In the genomic region with DNA sequence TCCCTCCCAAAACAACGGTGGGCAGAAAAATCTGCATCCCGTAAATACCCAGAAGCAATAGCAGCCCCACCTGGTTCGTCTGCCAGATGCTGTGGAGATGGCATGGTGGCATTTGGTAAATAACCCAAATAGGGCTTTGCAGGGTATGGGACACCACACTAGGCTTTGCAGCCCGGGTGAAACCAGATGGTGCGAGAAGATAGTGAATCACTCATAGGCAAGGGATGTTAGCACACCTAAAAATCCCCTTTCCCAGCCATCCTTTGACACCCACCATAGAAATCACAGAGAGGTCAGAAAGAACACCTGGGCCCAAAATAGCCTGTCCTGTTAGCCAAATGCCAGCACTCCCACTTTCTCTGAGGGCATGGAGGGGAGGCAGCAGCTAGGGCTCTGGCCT, we compare ENCODE assay signal across 19 cellular contexts. TPM values are rescaled to one million over a fixed set of nuclear protein-coding genes. Genes with fewer than 3 reads are reported as not detected.
DNase-seq lines count a peak whose midpoint lies in the region; ATAC-seq and TF ChIP-seq lines count a peak whose summit lies in the region.
"Had no signal": no experiment of that assay in that cellular context is flagged by ENCODE, and none has a peak within 500 bp of the region (broad histone marks: within the 10 kb centered on the region; RNA-seq: fewer than 3 reads in every experiment).

No MANE protein-coding gene starts in this region.

- no peak overlapping the region for H3K27ac Mint-ChIP-seq in stimulated activated naive CD8-positive, alpha-beta T cell treated with anti-CD3 and anti-CD28 coated beads, Interleukin-15, amount 100 ng/mL, for 72 hours
- H3K27ac Mint-ChIP-seq: activated naive CD4-positive, alpha-beta T cell treated with anti-CD3 and anti-CD28 coated beads, Interleukin-2, amount 10 ng/mL, durations not matched to agents 7 days and 5 days; nephron progenitor cell had no signal

- intact Hi-C loops in Right ventricle myocardium inferior (cut with DNase I) (no loop called here), left cardiac atrium (cut with DNase I) (no loop called here)

- H3K9ac ChIP-seq in smooth muscle cell (ENCODE audit: low read depth) = no peak overlapping the region

- ATAC-seq in Right ventricle myocardium inferior = peak; percentile 3
- ATAC-seq in left cardiac atrium = no peak
- peak; percentile 54 for ATAC-seq in HG02852 (IDR thresholded peaks at IDR 0.05; ENCODE audit: unreplicated experiment)
- ATAC-seq in stimulated activated naive CD8-positive, alpha-beta T cell treated with anti-CD3 and anti-CD28 coated beads, Interleukin-15, amount 100 ng/mL, for 72 hours = peak; percentile 34
- ATAC-seq: body of pancreas had no signal

- H3K27me3 ChIP-seq in smooth muscle cell (ENCODE audit: low read depth) = no peaks in the 10 kb centered on the region
- H3K27me3 ChIP-seq: body of pancreas, vagina had no signal

- no peak for TF ChIP-seq POLR2A in erythroblast (IDR thresholded peaks at IDR 0.05; ENCODE audit: low read length)

- peaks cover 94% of the 10 kb centered on the region for H4K20me1 ChIP-seq in smooth muscle cell (ENCODE audit: low read depth)

- H3K27me3 Mint-ChIP-seq in stimulated activated naive CD8-positive, alpha-beta T cell treated with anti-CD3 and anti-CD28 coated beads, Interleukin-15, amount 100 ng/mL, for 72 hours = peaks cover 36% of the 10 kb centered on the region

- no peak for TF ChIP-seq CTCF in smooth muscle cell (IDR thresholded peaks at IDR 0.05; ENCODE audit: borderline replicate concordance, insufficient read depth, poor library complexity, severe bottlenecking)

- no peak for DNase-seq in Right ventricle myocardium inferior (ENCODE audit: missing footprints)
- DNase-seq in left cardiac atrium = no peak
- DNase-seq in erythroblast (lab: John Stamatoyannopoulos, UW) = peak; percentile 15 to 16
- DNase-seq in stimulated activated naive CD8-positive, alpha-beta T cell treated with anti-CD3 and anti-CD28 coated beads, Interleukin-15, amount 100 ng/mL, for 72 hours = no peak
- no peak for DNase-seq in activated CD4-positive, alpha-beta T cell treated with anti-CD3 and anti-CD28 coated beads for 1 hour
- DNase-seq in smooth muscle cell (lab: John Stamatoyannopoulos, UW; ENCODE audit: unreplicated experiment) = no peak
- DNase-seq in GDM1 (lab: John Stamatoyannopoulos, UW) = no peak
- DNase-seq: activated CD4-positive, alpha-beta T cell treated with anti-CD3 and anti-CD28 coated beads, Interleukin-2, amount 50 U/mL, for 4 hours; activated naive CD4-positive, alpha-beta T cell treated with anti-CD3 and anti-CD28 coated beads, Interleukin-2, amount 10 ng/mL, durations not matched to agents 7 days and 5 days; activated T-cell treated with anti-CD3 and anti-CD28 coated beads, Interleukin-2, amount 50 U/mL, for 1 hour; dermis blood vessel endothelial cell; nephron progenitor cell; RPMI8226; stimulated activated CD4-positive, alpha-beta T cell treated with anti-CD3 and anti-CD28 coated beads, Interleukin-15, amount 100 ng/mL, for 24 hours; stimulated activated naive CD4-positive, alpha-beta T cell treated with Interleukin-2 at 50 U/mL for 16 hours had no signal

- peaks cover 8% of the 10 kb centered on the region for H3K4me1 ChIP-seq in smooth muscle cell (ENCODE audit: low read depth)

- no peaks in the 10 kb centered on the region for H3F3A ChIP-seq in smooth muscle cell (ENCODE audit: low read depth)

- no peak overlapping the region for H3K27ac ChIP-seq in smooth muscle cell (ENCODE audit: low read depth)
- H3K27ac ChIP-seq: body of pancreas, vagina had no signal

- no peaks in the 10 kb centered on the region for H3K36me3 ChIP-seq in smooth muscle cell (ENCODE audit: low read depth)
- H3K36me3 ChIP-seq: vagina had no signal

- H3K9me3 ChIP-seq in smooth muscle cell (replicated peaks; ENCODE audit: low read depth) = no peaks in the 10 kb centered on the region
- H3K9me3 ChIP-seq: body of pancreas, vagina had no signal

- no peak overlapping the region for H2AFZ ChIP-seq in smooth muscle cell (ENCODE audit: low read depth)

- no peak overlapping the region for H3K4me3 Mint-ChIP-seq in stimulated activated naive CD8-positive, alpha-beta T cell treated with anti-CD3 and anti-CD28 coated beads, Interleukin-15, amount 100 ng/mL, for 72 hours
- H3K4me3 Mint-ChIP-seq: activated naive CD4-positive, alpha-beta T cell treated with anti-CD3 and anti-CD28 coated beads, Interleukin-2, amount 10 ng/mL, durations not matched to agents 7 days and 5 days; nephron progenitor cell had no signal

- no peaks in the 10 kb centered on the region for H3K9me3 Mint-ChIP-seq in stimulated activated naive CD8-positive, alpha-beta T cell treated with anti-CD3 and anti-CD28 coated beads, Interleukin-15, amount 100 ng/mL, for 72 hours
- H3K9me3 Mint-ChIP-seq: activated naive CD4-positive, alpha-beta T cell treated with anti-CD3 and anti-CD28 coated beads, Interleukin-2, amount 10 ng/mL, durations not matched to agents 7 days and 5 days; nephron progenitor cell had no signal

- H3K79me2 ChIP-seq in smooth muscle cell (ENCODE audit: low read depth) = peaks cover 95% of the 10 kb centered on the region

- H3K4me3 ChIP-seq in smooth muscle cell = no peak overlapping the region
- H3K4me3 ChIP-seq: body of pancreas, lung, vagina had no signal

- H3K4me2 ChIP-seq in smooth muscle cell = no peak overlapping the region

- no peaks in the 10 kb centered on the region for H3K4me1 Mint-ChIP-seq in stimulated activated naive CD8-positive, alpha-beta T cell treated with anti-CD3 and anti-CD28 coated beads, Interleukin-15, amount 100 ng/mL, for 72 hours
- H3K4me1 Mint-ChIP-seq: activated naive CD4-positive, alpha-beta T cell treated with anti-CD3 and anti-CD28 coated beads, Interleukin-2, amount 10 ng/mL, durations not matched to agents 7 days and 5 days had no signal

- 86% methylated on average over 5 of the region's 5 CpGs for WGBS in smooth muscle cell (ENCODE audit: low lambda C conversion rate)

RNA-seq across cellular contexts. Expression of a gene that starts 47.6 kb away (rescaled TPM):
- total RNA-seq in Right ventricle myocardium inferior = 37.5 TPM
- total RNA-seq in left cardiac atrium = 1 to 10 TPM; 4.5 to 4.7 TPM
- 5.2 and 15.8 TPM in 2 replicates for total RNA-seq in smooth muscle cell
- 19.8 and 20.0 TPM in 2 replicates for polyA plus RNA-seq in smooth muscle cell

Comparison
In these comparisons a context has a peak if more than half of its experiments do, and no peak if none do; other contexts are left out.
1. ATAC-seq: peak in Right ventricle myocardium inferior (single experiment), HG02852 (single experiment) and stimulated activated naive CD8-positive, alpha-beta T cell treated with anti-CD3 and anti-CD28 coated beads, Interleukin-15, amount 100 ng/mL, for 72 hours (single experiment); none in left cardiac atrium (0 of 2).
2. DNase-seq: peak in erythroblast (2 of 2); none in Right ventricle myocardium inferior (single experiment), left cardiac atrium (single experiment), stimulated activated naive CD8-positive, alpha-beta T cell treated with anti-CD3 and anti-CD28 coated beads, Interleukin-15, amount 100 ng/mL, for 72 hours (0 of 2), activated CD4-positive, alpha-beta T cell treated with anti-CD3 and anti-CD28 coated beads for 1 hour (single experiment), smooth muscle cell (single experiment) and GDM1 (single experiment).